1 cellular context compared by ENCODE assay signal in the genomic region with DNA sequence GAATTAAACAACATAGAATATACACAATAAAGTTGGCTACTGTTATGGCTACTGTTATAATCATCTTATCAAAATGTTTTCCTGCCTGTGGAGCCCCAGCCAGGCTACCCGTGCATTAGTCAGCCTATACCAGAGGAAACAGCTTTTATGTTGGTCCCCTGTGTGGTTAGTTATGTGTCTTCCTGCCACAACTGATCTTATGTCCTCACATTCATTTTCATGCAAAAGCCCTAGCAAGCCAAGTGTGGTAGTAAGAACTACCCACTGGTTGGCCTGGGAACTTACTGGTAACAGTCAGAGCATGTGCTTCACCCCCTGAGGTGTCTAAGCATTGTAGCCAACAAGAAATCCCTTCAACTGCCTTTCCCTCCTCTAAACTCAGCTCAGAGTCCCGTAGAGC.
TF ChIP-seq lines count a peak whose summit lies in the region.

No MANE protein-coding gene starts in this region.

TF ChIP-seq in SK-N-SH, 30 proteins besides CTCF, POLR2A, EP300 and RAD21 (continued from another document):
- TF ChIP-seq ZBTB33 (IDR thresholded peaks at IDR 0.05; ENCODE audit: borderline replicate concordance, low read depth) (no peak), RFX5 (IDR thresholded peaks at IDR 0.05; ENCODE audit: low read length) (no peak), MXI1 (IDR thresholded peaks at IDR 0.05; ENCODE audit: low read depth, low read length) (no peak)
